In the genomic region with DNA sequence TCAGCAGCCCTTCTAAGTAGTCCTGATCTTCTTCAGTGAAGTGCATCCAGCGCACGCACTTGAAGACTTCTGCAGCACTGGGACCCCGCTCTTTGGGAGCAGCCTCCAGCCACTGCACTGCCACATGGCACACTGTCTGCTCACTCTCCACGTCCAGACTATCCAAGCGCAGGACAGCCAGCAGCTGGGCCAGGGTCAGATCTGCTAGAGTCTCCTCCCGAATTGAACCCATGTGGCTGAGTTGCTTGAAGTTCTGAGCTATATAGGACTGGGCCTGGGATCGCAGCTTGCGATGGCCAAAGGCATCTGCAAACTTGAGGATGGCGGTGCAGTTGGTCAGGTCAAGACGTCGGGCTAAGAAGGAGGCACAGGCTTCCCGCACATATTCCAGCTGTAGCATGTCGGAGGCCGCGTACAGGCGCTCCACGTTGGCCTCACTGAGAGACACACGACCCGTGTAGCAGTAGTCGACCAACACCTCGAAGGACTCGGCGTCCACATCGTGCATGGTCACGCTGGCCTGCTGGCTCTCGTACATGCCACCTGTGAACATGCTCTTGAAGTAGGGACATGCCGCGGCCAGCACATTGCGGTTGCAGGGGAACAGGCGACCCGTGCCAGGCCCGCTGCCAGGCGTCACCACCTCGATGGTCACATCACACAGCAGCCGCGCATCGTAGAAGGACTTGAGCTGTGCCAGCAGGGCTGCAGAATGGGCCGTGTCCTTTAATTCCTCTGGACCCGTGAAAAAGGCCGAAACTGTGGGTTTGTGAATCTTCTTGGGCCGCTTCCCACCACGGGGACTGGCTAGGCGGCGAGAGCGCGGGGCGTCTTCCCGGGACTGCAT, we compare ENCODE assay signal across 8 cellular contexts. TPM values are rescaled to one million over a fixed set of nuclear protein-coding genes. Genes with fewer than 3 reads are reported as not detected.
DNase-seq lines count a peak whose midpoint lies in the region; ATAC-seq and TF ChIP-seq lines count a peak whose summit lies in the region.
"Not testable (repeated sequence)": the region's sequence is repeated elsewhere in the genome, so short reads cannot be mapped to it uniquely, and the experiment has no call there.

No MANE protein-coding gene starts in this region.

- TF ChIP-seq CTCF in Caco-2 (IDR thresholded peaks at IDR 0.05; ENCODE audit: insufficient read depth in 1 of 2, low read depth in 1 of 2, low read length in 1 of 2, severe bottlenecking in 1 of 2, unreplicated experiment in 1 of 2); astrocyte of the spinal cord (IDR thresholded peaks at IDR 0.05; ENCODE audit: low read depth, low read length); stomach (IDR thresholded peaks at IDR 0.05): not testable (repeated sequence)

- H3K27me3 ChIP-seq in Caco-2 (replicated peaks; ENCODE audit: control insufficient read depth, insufficient read depth, low read length); stomach: not testable (repeated sequence)

- in situ Hi-C loops in astrocyte of the spinal cord (cut with HindIII; ENCODE audit: low sequenced_read_pairs), result not testable (repeated sequence)

- H3K4me1 Mint-ChIP-seq in Caco-2 (ENCODE audit: low read depth, unreplicated experiment) (peaks cover 20% of the 10 kb centered on the region), naive B cell (peaks cover 28 to 54% (median 36%) of the 10 kb centered on the region in 3 donors)

- not testable (repeated sequence) for H3K9me3 ChIP-seq in Caco-2, stomach

- intact Hi-C loops in Caco-2 (cut with micrococcal nuclease; ENCODE audit: unreplicated experiment), result loop anchor here (1.0 kb wide), 1 partner anchor 62 kb away; a partner anchor contains a TSS
- intact Hi-C loops in Right ventricle myocardium inferior (cut with DNase I), result loop anchor here (1.0 to 5.0 kb wide), 3 partner anchors 55 to 71 kb away; a partner anchor contains a TSS
- intact Hi-C loops in stomach (cut with DNase I; ENCODE audit: low total_unique reads), result not testable (repeated sequence)

- not testable (repeated sequence) for H3K27me3 Mint-ChIP-seq in Caco-2 (ENCODE audit: insufficient read depth, unreplicated experiment); naive B cell

- BruUV-seq in Caco-2 (replicated peaks; lab: Mats Ljungman, UMichigan), result TSS peak; percentile 52

- POLR2A ChIA-PET in Caco-2 (lab: Charles Lee), result not testable (repeated sequence)

- H3K4me3 Mint-ChIP-seq in Caco-2 (ENCODE audit: unreplicated experiment), result peak overlapping the region; percentile 89
- H3K4me3 Mint-ChIP-seq in naive B cell, result peak overlapping the region; percentile 93 to 100 (median 99)

- H3K4me1 ChIP-seq in Caco-2, result not testable (repeated sequence)
- H3K4me1 ChIP-seq in stomach, result peaks cover 18 to 54% (median 39%) of the 10 kb centered on the region in 4 donors

- not testable (repeated sequence) for H3K36me3 ChIP-seq in Caco-2 (ENCODE audit: control insufficient read depth, insufficient read depth, low read length); stomach

- peak in 1 of 2 experiments; percentile 22 for DNase-seq in Caco-2
- not testable (repeated sequence) for DNase-seq in astrocyte of the spinal cord (ENCODE audit: low read depth, low spot score); naive B cell
- DNase-seq in Right ventricle myocardium inferior (ENCODE audit: missing footprints), result peak; percentile 86
- peak; percentile 28 for DNase-seq in stomach

- TF ChIP-seq EP300 in stomach (IDR thresholded peaks at IDR 0.05), result not testable (repeated sequence)

- peak overlapping the region; percentile 86 for H3K27ac Mint-ChIP-seq in Caco-2 (ENCODE audit: unreplicated experiment)
- peak overlapping the region; percentile 92 to 98 (median 94) for H3K27ac Mint-ChIP-seq in naive B cell

- not testable (repeated sequence) for TF ChIP-seq POLR2A in stomach (IDR thresholded peaks at IDR 0.05)

- peak overlapping the region; percentile 42 to 91 (median 84) for H3K27ac ChIP-seq in stomach

- H3K36me3 Mint-ChIP-seq in Caco-2 (ENCODE audit: insufficient read depth, unreplicated experiment); naive B cell: not testable (repeated sequence)

- not testable (repeated sequence) for H3K9me3 Mint-ChIP-seq in Caco-2 (ENCODE audit: unreplicated experiment); naive B cell

- WGBS in stomach, 5 donors, result 19 to 38% (median 29%) methylated on average over 25 to 48 of the region's 48 CpGs

- CTCF ChIA-PET in Caco-2 (lab: Charles Lee), result interaction anchor here (0.6 kb wide), 1 partner anchor 87 kb away, joined by 3 read pairs; no protein-coding TSS in a partner anchor

- ATAC-seq in GM21786 (IDR thresholded peaks at IDR 0.05; ENCODE audit: unreplicated experiment) (peak; percentile 6), HG03520 (IDR thresholded peaks at IDR 0.05; ENCODE audit: unreplicated experiment) (peak; percentile 6), SK-N-SH treated with all-trans-retinoic acid at 6 μM for 48 hours (peak; percentile 31), Right ventricle myocardium inferior (peak; percentile 49), naive B cell (ENCODE audit: low read depth in 2 of 2) (peak; percentile 3 to 4)

- H3K4me3 ChIP-seq in Caco-2 (ENCODE audit: low read depth, low read length) (peak overlapping the region; percentile 66), astrocyte of the spinal cord (ENCODE audit: low read depth, low read length) (peak overlapping the region; percentile 77), stomach (peak overlapping the region; percentile 77 to 86 (median 78))

RNA-seq across cellular contexts. Expression of a gene that starts 0.7 kb away (rescaled TPM):
- total RNA-seq in Caco-2 (2022) (9.3 and 9.5 TPM in 2 replicates), Right ventricle myocardium inferior (7.7 TPM), stomach (1 to 10 TPM in 3 of 5 donors, under 1 TPM in 2; under 0.01 to 8.3 (median 3.6) TPM)
- polyA plus RNA-seq in naive B cell (ENCODE audit: low read depth in 6 of 6) (1 to 10 TPM; 1.4 to 2.3 (median 1.9) TPM), stomach (1 to 10 TPM; 2.1 to 2.3 (median 2.2) TPM)
